ENCODE assay signal across 20 cellular contexts in the genomic region with DNA sequence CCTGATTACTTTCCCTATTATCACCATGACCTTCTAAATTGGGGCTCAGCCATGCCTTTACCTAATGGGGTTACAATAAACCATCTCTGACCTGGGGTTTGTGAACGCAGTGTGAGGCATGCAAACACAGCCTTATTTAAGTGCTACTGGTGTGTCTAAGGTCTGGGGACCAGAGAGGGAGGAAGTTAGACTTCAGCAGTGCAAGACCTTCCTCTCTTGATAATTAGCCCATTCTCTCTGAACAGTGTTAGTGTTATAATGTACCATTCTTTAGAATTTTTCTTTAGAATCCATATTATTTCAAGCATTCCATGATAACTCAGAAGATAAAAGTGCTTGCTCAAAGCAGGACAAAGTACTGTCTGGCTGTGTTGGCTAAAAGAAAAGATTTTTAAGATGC.
"Had no signal": no experiment of that assay in that cellular context is flagged by ENCODE, and none has a peak within 500 bp of the region (broad histone marks: within the 10 kb centered on the region; RNA-seq: fewer than 3 reads in every experiment).

No MANE protein-coding gene starts in this region.

- H3K36me3 ChIP-seq: gastroesophageal sphincter, neutrophil, ovary, prostate gland, spleen, thoracic aorta, upper lobe of left lung had no signal

- DNase-seq: activated CD4-positive, alpha-beta T cell treated with anti-CD3 and anti-CD28 coated beads for 1 hour; activated gamma-delta T cell treated with Interleukin-2 at 50 U/mL for 16 hours; activated T-cell treated with anti-CD3 and anti-CD28 coated beads, Interleukin-2, amount 50 U/mL, for 1 hour; anterior cingulate cortex; head of caudate nucleus; hypothalamus; ovary; spleen; stimulated activated CD4-positive, alpha-beta T cell treated with anti-CD3 and anti-CD28 coated beads, Interleukin-4, amount 100 ng/mL, for 1 hour; stimulated activated naive CD4-positive, alpha-beta T cell treated with Interleukin-2 at 50 U/mL for 16 hours; upper lobe of left lung had no signal

- H3K27ac Mint-ChIP-seq: activated naive CD4-positive, alpha-beta T cell treated with anti-CD3 and anti-CD28 coated beads, Interleukin-2, amount 50 U/mL, for 24 hours; memory B cell; nephron had no signal

- FAIRE-seq: islet of Langerhans had no signal

- H3K4me3 Mint-ChIP-seq: activated naive CD4-positive, alpha-beta T cell treated with anti-CD3 and anti-CD28 coated beads, Interleukin-2, amount 50 U/mL, for 24 hours; memory B cell; nephron had no signal

- H3K4me1 ChIP-seq: gastroesophageal sphincter, prostate gland had no signal

- H3K27me3 ChIP-seq: gastroesophageal sphincter, neutrophil, ovary, spleen, upper lobe of left lung had no signal

- H3K36me3 Mint-ChIP-seq: activated naive CD4-positive, alpha-beta T cell treated with anti-CD3 and anti-CD28 coated beads, Interleukin-2, amount 50 U/mL, for 24 hours; brain; memory B cell had no signal

- H3K9me3 ChIP-seq: gastroesophageal sphincter, neutrophil, ovary, prostate gland, spleen, thoracic aorta, upper lobe of left lung had no signal

- H3K9me3 Mint-ChIP-seq: activated naive CD4-positive, alpha-beta T cell treated with anti-CD3 and anti-CD28 coated beads, Interleukin-2, amount 50 U/mL, for 24 hours; brain; memory B cell; nephron had no signal

- H3K27ac ChIP-seq: gastroesophageal sphincter, neutrophil, ovary, prostate gland, spleen, thoracic aorta, upper lobe of left lung had no signal

- H3K4me1 Mint-ChIP-seq: activated naive CD4-positive, alpha-beta T cell treated with anti-CD3 and anti-CD28 coated beads, Interleukin-2, amount 50 U/mL, for 24 hours; nephron had no signal

- ATAC-seq: gastroesophageal sphincter had no signal

- H3K4me3 ChIP-seq: gastroesophageal sphincter, ovary, prostate gland, spleen, thoracic aorta, upper lobe of left lung had no signal

- H3K27me3 Mint-ChIP-seq: memory B cell had no signal
